Comparison of ENCODE assay signal across 8 cellular contexts in genomic region chr12:30847259-30847658, GRCh38.
DNase-seq lines count a peak whose midpoint lies in the region; ATAC-seq and TF ChIP-seq lines count a peak whose summit lies in the region.

No MANE protein-coding gene starts in this region.

- no peak overlapping the region for H3K9ac ChIP-seq in NT2/D1 (ENCODE audit: insufficient read length, low read depth)

- no peak overlapping the region for H3K4me3 Mint-ChIP-seq in mesothelial cell of epicardium

- no peak overlapping the region for H3K4me3 ChIP-seq in NT2/D1 (ENCODE audit: insufficient read length, low read depth)

- H3K36me3 Mint-ChIP-seq in mesothelial cell of epicardium, result no peaks in the 10 kb centered on the region

- ATAC-seq in HG03159 (IDR thresholded peaks at IDR 0.05; ENCODE audit: unreplicated experiment) (no peak), GM21723 (IDR thresholded peaks at IDR 0.05; ENCODE audit: unreplicated experiment) (no peak)

- H3K27me3 ChIP-seq in NT2/D1 (ENCODE audit: insufficient read depth, insufficient read length), result no peaks in the 10 kb centered on the region

- H3K9me3 ChIP-seq in NT2/D1 (ENCODE audit: insufficient read depth, low read length), result no peaks in the 10 kb centered on the region

- no peaks in the 10 kb centered on the region for H3K27me3 Mint-ChIP-seq in mesothelial cell of epicardium (ENCODE audit: low read depth)

- no peak overlapping the region for H3K27ac Mint-ChIP-seq in mesothelial cell of epicardium

- H3K9me3 Mint-ChIP-seq in mesothelial cell of epicardium, result no peaks in the 10 kb centered on the region

- peak; percentile 86 for DNase-seq in ELR (ENCODE audit: low read depth)
- peak; percentile 53 to 74 for DNase-seq in Kasumi-1 (lab: John Stamatoyannopoulos, UW)
- peak; percentile 89 for DNase-seq in NT2/D1 (ENCODE audit: low read depth, low spot score)
- peak; percentile 62 for DNase-seq in cerebellar cortex (ENCODE audit: low spot score)
- DNase-seq in mesothelial cell of epicardium (ENCODE audit: low spot score in 2 of 2, unreplicated experiment in 2 of 2), result no peak
- DNase-seq in hepatic stellate cell (ENCODE audit: low spot score), result no peak

- H3K36me3 ChIP-seq in NT2/D1 (ENCODE audit: insufficient read depth, insufficient read length, low read length), result no peaks in the 10 kb centered on the region

- peaks cover 14% of the 10 kb centered on the region for H3K4me1 Mint-ChIP-seq in mesothelial cell of epicardium

- no peaks in the 10 kb centered on the region for H3K4me1 ChIP-seq in NT2/D1 (ENCODE audit: insufficient read depth, insufficient read length)

- TF ChIP-seq CTCF in mesothelial cell of epicardium (IDR thresholded peaks at IDR 0.05; ENCODE audit: unreplicated experiment), result peak; percentile 56

Comparison
In these comparisons a context has a peak if more than half of its experiments do, and no peak if none do; other contexts are left out.
1. DNase-seq: peak in ELR (single experiment), Kasumi-1 (2 of 2), NT2/D1 (single experiment) and cerebellar cortex (single experiment); none in mesothelial cell of epicardium (0 of 2) and hepatic stellate cell (single experiment).